Comparison of ENCODE assay signal across 17 cellular contexts in genomic region chr22:38481162-38481870, GRCh38. TPM values are rescaled to one million over a fixed set of nuclear protein-coding genes. Genes with fewer than 3 reads are reported as not detected.
DNase-seq lines count a peak whose midpoint lies in the region; ATAC-seq and TF ChIP-seq lines count a peak whose summit lies in the region.
"Had no signal": no experiment of that assay in that cellular context is flagged by ENCODE, and none has a peak within 500 bp of the region (broad histone marks: within the 10 kb centered on the region; RNA-seq: fewer than 3 reads in every experiment).

No MANE protein-coding gene starts in this region.

- no peaks in the 10 kb centered on the region for H3K9me3 Mint-ChIP-seq in activated CD4-positive, alpha-beta T cell treated with anti-CD3 and anti-CD28 coated beads for 36 hours (ENCODE audit: low read depth)
- no peaks in the 10 kb centered on the region for H3K9me3 Mint-ChIP-seq in neural crest cell
- H3K9me3 Mint-ChIP-seq: activated T-helper 2 cell treated with anti-CD3 and anti-CD28 coated beads, Interferon-gamma antibody, Interleukin-2, Interleukin-4, amounts not matched to agents 10 μg/mL and 5 μg/mL and 100 μg/mL, durations not matched to agents 14 hours and 24 hours and 36 hours; IgD-negative memory B cell had no signal

- peak overlapping the region; percentile 17 for H3K27ac Mint-ChIP-seq in activated CD4-positive, alpha-beta T cell treated with anti-CD3 and anti-CD28 coated beads for 36 hours
- no peak overlapping the region for H3K27ac Mint-ChIP-seq in neural crest cell (ENCODE audit: unreplicated experiment)
- H3K27ac Mint-ChIP-seq: activated T-helper 2 cell treated with anti-CD3 and anti-CD28 coated beads, Interferon-gamma antibody, Interleukin-2, Interleukin-4, amounts not matched to agents 10 μg/mL and 5 μg/mL and 100 μg/mL, durations not matched to agents 14 hours and 24 hours and 36 hours had no signal

- TF ChIP-seq CTCF in HEK293 (tag by site-specific recombination; IDR thresholded peaks at IDR 0.05) (no peak), choroid plexus epithelial cell (conservative IDR thresholded peaks at IDR 0.05; ENCODE audit: low read depth, low read length) (no peak), neural crest cell (conservative IDR thresholded peaks at IDR 0.05) (no peak)

- no peak for DNase-seq in activated CD4-positive, alpha-beta T cell treated with anti-CD3 and anti-CD28 coated beads for 36 hours
- DNase-seq in activated CD4-positive, alpha-beta T cell treated with anti-CD3 and anti-CD28 coated beads, Interleukin-2, amount 50 U/mL, for 1 hour: no peak
- DNase-seq in choroid plexus epithelial cell (ENCODE audit: low read depth) (peak; percentile 52), neural crest cell (ENCODE audit: low read depth, low spot score) (no peak), NCI-H2081 treated with DMSO at 0.1 percent for 48 hours (lab: John Stamatoyannopoulos, UW) (no peak)
- DNase-seq: glutamatergic neuron, NCI-H1092 treated with DMSO at 0.1 percent for 48 hours had no signal

- H3K36me3 ChIP-seq in HEK293 (ENCODE audit: control insufficient read depth in 2 of 2, insufficient read depth in 1 of 2, low read length in 2 of 2): peaks cover 51 to 64% of the 10 kb centered on the region in 2 experiments

- no peak for ATAC-seq in activated CD4-positive, alpha-beta T cell treated with anti-CD3 and anti-CD28 coated beads for 36 hours
- ATAC-seq in HG03175 (IDR thresholded peaks at IDR 0.05; ENCODE audit: unreplicated experiment) (no peak), GM18867 (IDR thresholded peaks at IDR 0.05; ENCODE audit: unreplicated experiment) (no peak)

- H3K9me3 ChIP-seq in HEK293 (ENCODE audit: control insufficient read depth, insufficient read depth, low read depth, low read length): no peaks in the 10 kb centered on the region

- H3K4me3 ChIP-seq in HEK293 (ENCODE audit: low read depth, low read length) (no peak overlapping the region), choroid plexus epithelial cell (ENCODE audit: low read depth, low read length) (no peak overlapping the region)
- H3K4me3 ChIP-seq: skin epidermis had no signal

- intact Hi-C loops in activated CD4-positive, alpha-beta T cell treated with anti-CD3 and anti-CD28 coated beads for 36 hours (cut with DNase I, micrococcal nuclease): no loop called here

- CTCF ChIA-PET in activated CD4-positive, alpha-beta T cell treated with anti-CD3 and anti-CD28 coated beads for 36 hours (lab: Charles Lee): interaction anchor here (0.6 to 2.0 kb wide), 5 partner anchors 9 to 790 kb away, joined by 3 to 6 read pairs (median 3); no protein-coding TSS in a partner anchor
- CTCF ChIA-PET in HEK293 (lab: Yijun Ruan, JAX): no interaction called here

- H3K4me3 Mint-ChIP-seq in activated CD4-positive, alpha-beta T cell treated with anti-CD3 and anti-CD28 coated beads for 36 hours: no peak overlapping the region
- H3K4me3 Mint-ChIP-seq in neural crest cell: peak overlapping the region; percentile 5
- H3K4me3 Mint-ChIP-seq: IgD-negative memory B cell had no signal

- H3K27ac ChIP-seq in HEK293 (ENCODE audit: extremely low read depth, low read depth, low read length): no peak overlapping the region
- H3K27ac ChIP-seq: skin epidermis, VCaP had no signal

- no peaks in the 10 kb centered on the region for H3K27me3 Mint-ChIP-seq in activated CD4-positive, alpha-beta T cell treated with anti-CD3 and anti-CD28 coated beads for 36 hours
- no peaks in the 10 kb centered on the region for H3K27me3 Mint-ChIP-seq in neural crest cell (ENCODE audit: low read depth)
- H3K27me3 Mint-ChIP-seq: IgD-negative memory B cell had no signal

- H3K4me1 Mint-ChIP-seq in activated CD4-positive, alpha-beta T cell treated with anti-CD3 and anti-CD28 coated beads for 36 hours: peaks cover 25% of the 10 kb centered on the region
- peaks cover 26% of the 10 kb centered on the region for H3K4me1 Mint-ChIP-seq in neural crest cell

- POLR2A ChIA-PET in activated CD4-positive, alpha-beta T cell treated with anti-CD3 and anti-CD28 coated beads for 36 hours (lab: Charles Lee): interaction anchor here (0.7 to 1.0 kb wide), 3 partner anchors 14 to 102 kb away, joined by 4 to 13 read pairs (median 8); no protein-coding TSS in a partner anchor
- POLR2A ChIA-PET in HEK293 (lab: Yijun Ruan, JAX): interaction anchor here (0.8 to 1.8 kb wide), 9 partner anchors 9 to 89 kb away, joined by 3 to 10 read pairs (median 3); partner anchors contain the start of genes DMC1 and KDELR3

- H3K4me1 ChIP-seq in HEK293 (ENCODE audit: control insufficient read depth, insufficient read depth, low read length): no peaks in the 10 kb centered on the region

- peaks cover 50% of the 10 kb centered on the region for H3K36me3 Mint-ChIP-seq in activated CD4-positive, alpha-beta T cell treated with anti-CD3 and anti-CD28 coated beads for 36 hours (ENCODE audit: low read depth)
- peaks cover 52% of the 10 kb centered on the region for H3K36me3 Mint-ChIP-seq in neural crest cell (ENCODE audit: low read depth)

TF ChIP-seq in HEK293, 187 proteins besides CTCF, POLR2A, EP300 and RAD21:
- TF ChIP-seq ZNF311 (tag by site-specific recombination; IDR thresholded peaks at IDR 0.05; ENCODE audit: borderline replicate concordance): no peak
- TF ChIP-seq GLIS1 (tag by site-specific recombination; IDR thresholded peaks at IDR 0.05): no peak
- TF ChIP-seq ZNF157 (tag by site-specific recombination; IDR thresholded peaks at IDR 0.05): no peak
- TF ChIP-seq ZNF785 (tag by site-specific recombination; IDR thresholded peaks at IDR 0.05): no peak
- 0 out of 2 replicates have a peak, but pooled peaks have one; percentile 10 for TF ChIP-seq ZBTB17 (tag by site-specific recombination; IDR thresholded peaks at IDR 0.05)
- TF ChIP-seq ZNF560 (tag by site-specific recombination; IDR thresholded peaks at IDR 0.05; ENCODE audit: borderline replicate concordance): no peak
- no peak for TF ChIP-seq GLI4 (tag by site-specific recombination; IDR thresholded peaks at IDR 0.05)
- TF ChIP-seq REPIN1 (tag by site-specific recombination; IDR thresholded peaks at IDR 0.05; ENCODE audit: low read depth): no peak
TF ChIP-seq in HEK293: peak in this region for 1.

RNA-seq across cellular contexts. Expression of gene KDELR3, which starts 13.4 kb away (rescaled TPM):
- total RNA-seq in activated CD4-positive, alpha-beta T cell treated with anti-CD3 and anti-CD28 coated beads for 36 hours: 1 to 10 TPM in 1 of 2 experiments, under 1 TPM in 1; 0.84 to 1.1 TPM
- 5.1 and 5.3 TPM in 2 replicates for total RNA-seq in neural crest cell

RNA-seq across cellular contexts. Expression of gene DDX17, which starts 24.8 kb away (rescaled TPM):
- 100 to 1,000 TPM; 259 to 328 TPM for total RNA-seq in activated CD4-positive, alpha-beta T cell treated with anti-CD3 and anti-CD28 coated beads for 36 hours
- 485 and 500 TPM in 2 replicates for total RNA-seq in neural crest cell

RNA-seq across cellular contexts. Expression of gene KCNJ4, which starts 26.3 kb away (rescaled TPM):
- not detected for total RNA-seq in activated CD4-positive, alpha-beta T cell treated with anti-CD3 and anti-CD28 coated beads for 36 hours
- 4.0 and 4.4 TPM in 2 replicates for total RNA-seq in neural crest cell
- total RNA-seq: A172; activated T-helper 2 cell treated with anti-CD3 and anti-CD28 coated beads, Interferon-gamma antibody, Interleukin-2, Interleukin-4, amounts not matched to agents 10 μg/mL and 5 μg/mL and 100 μg/mL, durations not matched to agents 14 hours and 24 hours and 36 hours; endothelial cell of umbilical vein; kidney epithelial cell had no signal
